In the genomic region with DNA sequence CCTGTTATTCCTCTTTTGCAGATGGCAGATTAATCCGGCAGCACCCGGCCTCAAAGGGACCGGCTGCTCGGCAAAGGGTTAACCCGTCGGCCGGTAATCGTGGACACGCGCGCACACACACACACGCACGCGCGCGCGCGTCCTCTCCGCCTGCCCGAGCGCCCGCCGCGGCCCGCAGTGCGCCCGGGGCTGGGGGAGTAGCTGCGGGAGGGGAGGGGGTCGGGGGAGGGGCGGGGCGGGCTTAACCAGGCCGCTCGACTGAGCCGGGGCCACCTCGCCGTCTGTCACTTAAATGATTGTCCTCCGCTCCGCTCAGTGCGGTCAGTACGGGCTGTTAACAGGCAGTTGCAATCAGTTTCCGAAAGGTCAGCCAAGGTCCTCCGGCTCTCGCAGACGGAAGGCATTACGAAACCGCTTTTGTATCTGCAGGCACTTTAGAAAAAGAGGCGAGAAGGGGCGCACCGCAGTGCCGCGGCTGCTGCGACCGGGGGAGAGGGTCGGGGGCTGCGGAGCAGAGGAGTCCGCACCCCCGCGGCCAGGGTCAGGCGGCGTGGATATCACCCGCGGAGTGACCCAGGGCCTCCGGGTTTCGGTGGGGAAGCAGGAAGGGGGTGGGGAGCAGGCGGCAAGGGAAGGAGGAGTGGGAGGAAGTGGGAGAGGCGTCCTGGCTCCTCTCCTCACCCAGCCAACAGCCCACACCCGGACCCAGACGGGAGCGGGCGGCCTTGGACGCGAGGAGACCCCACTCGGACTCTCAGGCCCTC, we compare ENCODE assay signal across 8 cellular contexts. TPM values are rescaled to one million over a fixed set of nuclear protein-coding genes. Genes with fewer than 3 reads are reported as not detected.
DNase-seq lines count a peak whose midpoint lies in the region; ATAC-seq, FAIRE-seq and TF ChIP-seq lines count a peak whose summit lies in the region.

No MANE protein-coding gene starts in this region.

- FAIRE-seq in RCC 7860 (lab: Jason Lieb, UNC) (no peak), bronchial epithelial cell (lab: Jason Lieb, UNC) (no peak)

- no peaks in the 10 kb centered on the region for H3K9me3 ChIP-seq in GM23248 (ENCODE audit: low read depth)

- peak overlapping the region; percentile 68 for H3K4me3 ChIP-seq in GM23248
- H3K4me3 ChIP-seq in bronchial epithelial cell (ENCODE audit: low read depth, low read length) = peak overlapping the region; percentile 23

- H3K27me3 ChIP-seq in GM23248 (replicated peaks; ENCODE audit: insufficient read depth) (no peaks in the 10 kb centered on the region), bronchial epithelial cell (ENCODE audit: control insufficient read depth, insufficient read depth, low read length) (no peaks in the 10 kb centered on the region)

- H3K4me1 ChIP-seq in GM23248 (ENCODE audit: insufficient read depth) = no peaks in the 10 kb centered on the region; the same call in 1 of the 2 replicates

- H3K27ac ChIP-seq in GM23248 = no peak overlapping the region
- H3K27ac ChIP-seq in temporal lobe (ENCODE audit: low read depth, low read length) = peak overlapping the region; percentile 36

- ATAC-seq in GM21423 (IDR thresholded peaks at IDR 0.05; ENCODE audit: unreplicated experiment) = no peak

- WGBS in GM23248 (ENCODE audit: low coverage in 1 of 2, low lambda C conversion rate in 2 of 2, missing lambda C conversion rate in 2 of 2), 2 experiments = 1% methylated on average over 29 to 32 of the region's 73 CpGs

- no peaks in the 10 kb centered on the region for H4K20me1 ChIP-seq in GM23248 (ENCODE audit: insufficient read depth)

- no peaks in the 10 kb centered on the region for H3K79me2 ChIP-seq in GM23248 (ENCODE audit: insufficient read depth)

- H3F3A ChIP-seq in GM23248 (ENCODE audit: insufficient read depth) = no peaks in the 10 kb centered on the region

- no peak for TF ChIP-seq CTCF in bronchial epithelial cell (IDR thresholded peaks at IDR 0.05; ENCODE audit: insufficient read depth, low read length, severe bottlenecking)

- DNase-seq in AML-193 (lab: John Stamatoyannopoulos, UW) = peak; percentile 80 to 89
- peak; percentile 63 for DNase-seq in GM23248
- peak; percentile 55 for DNase-seq in RCC 7860 (ENCODE audit: low spot score)
- no peak for DNase-seq in bronchial epithelial cell (ENCODE audit: low read depth)
- DNase-seq in left kidney (ENCODE audit: low read depth, low spot score) = peak; percentile 84
- DNase-seq in NCI-H187 treated with DMSO at 0.1 percent for 48 hours (lab: John Stamatoyannopoulos, UW) = no peak

- no peaks in the 10 kb centered on the region for H3K9me2 ChIP-seq in GM23248 (ENCODE audit: insufficient read depth)

- peak overlapping the region; percentile 62; the same call in 1 of the 2 replicates for H2AFZ ChIP-seq in GM23248

- peak overlapping the region; percentile 80 for H3K9ac ChIP-seq in GM23248

- in situ Hi-C loops in GM23248 (cut with MboI) = no loop called here

- peak overlapping the region; percentile 89 for H3K4me2 ChIP-seq in GM23248 (ENCODE audit: unreplicated experiment)

- no peaks in the 10 kb centered on the region for H3K36me3 ChIP-seq in GM23248 (ENCODE audit: low read depth)
- no peaks in the 10 kb centered on the region for H3K36me3 ChIP-seq in bronchial epithelial cell (ENCODE audit: control insufficient read depth, insufficient read depth, low read length)

RNA-seq across cellular contexts. Expression of a gene that starts 57.3 kb away (rescaled TPM):
- total RNA-seq in GM23248 (2014; rRNA removed; shearing (Covaris generic)) = 17.6 and 19.7 TPM in 2 replicates
- polyA plus RNA-seq in GM23248 (2016; fragmentation: Nextera tagmentation; extraction: Ambion mirVana) = 9.1 and 10.2 TPM in 2 replicates
- total RNA-seq in bronchial epithelial cell = 6.1 and 10.4 TPM in 2 replicates
- 36.1 TPM for total RNA-seq in temporal lobe

Comparison
In these comparisons a context has a peak if more than half of its experiments do, and no peak if none do; other contexts are left out.
1. DNase-seq: peak in AML-193 (2 of 2), GM23248 (single experiment), RCC 7860 (single experiment) and left kidney (single experiment); none in bronchial epithelial cell (single experiment) and NCI-H187 treated with DMSO at 0.1 percent for 48 hours (single experiment).